9 cellular contexts compared by ENCODE assay signal in genomic region chr18:39453882-39454281, GRCh38.
DNase-seq lines count a peak whose midpoint lies in the region; ATAC-seq and TF ChIP-seq lines count a peak whose summit lies in the region.
"Had no signal": no experiment of that assay in that cellular context is flagged by ENCODE, and none has a peak within 500 bp of the region (broad histone marks: within the 10 kb centered on the region; RNA-seq: fewer than 3 reads in every experiment).

No MANE protein-coding gene starts in this region.

- in situ Hi-C loops in HAP-1 (cut with MboI; ENCODE audit: low sequenced_read_pairs): no loop called here

- H3K27me3 ChIP-seq in HAP-1 (ENCODE audit: low read depth): no peaks in the 10 kb centered on the region
- no peaks in the 10 kb centered on the region for H3K27me3 ChIP-seq in left ventricle myocardium inferior (ENCODE audit: low read depth)

- intact Hi-C loops in left ventricle myocardium inferior (cut with micrococcal nuclease) (no loop called here), sciatic nerve (cut with DNase I) (no loop called here)

- TF ChIP-seq CTCF in VCaP (conservative IDR thresholded peaks at IDR 0.05): no peak
- TF ChIP-seq CTCF in left ventricle myocardium inferior (IDR thresholded peaks at IDR 0.05; ENCODE audit: borderline replicate concordance): no peak

- DNase-seq in HAP-1 (ENCODE audit: low spot score in 2 of 2) (peak; percentile 9 to 24), left ventricle myocardium inferior (no peak), sciatic nerve (ENCODE audit: low spot score) (no peak), SIG-M5 (lab: John Stamatoyannopoulos, UW) (no peak), NCI-H2227 treated with DMSO at 0.1 percent for 48 hours (lab: John Stamatoyannopoulos, UW) (no peak)
- no peak for DNase-seq in activated T-cell treated with anti-CD3 and anti-CD28 coated beads, Interleukin-2, amount 50 U/mL, for 1 hour
- DNase-seq: activated CD8-positive, alpha-beta memory T cell treated with anti-CD3 and anti-CD28 coated beads, Interleukin-2, amount 50 U/mL, for 48 hours had no signal

- ATAC-seq in sciatic nerve (peak; percentile 88), HG02852 (IDR thresholded peaks at IDR 0.05; ENCODE audit: unreplicated experiment) (no peak)

- H3K27ac ChIP-seq in VCaP (peak overlapping the region; percentile 51), left ventricle myocardium inferior (replicated peaks) (peak overlapping the region; percentile 2)

- H3K9me3 ChIP-seq in HAP-1 (no peaks in the 10 kb centered on the region), left ventricle myocardium inferior (replicated peaks) (no peaks in the 10 kb centered on the region)

- H3K36me3 ChIP-seq in HAP-1 (replicated peaks) (no peaks in the 10 kb centered on the region), left ventricle myocardium inferior (no peaks in the 10 kb centered on the region)

- H3K4me1 ChIP-seq in HAP-1: peaks cover 4% of the 10 kb centered on the region; the same call in 1 of the 2 replicates
- H3K4me1 ChIP-seq in left ventricle myocardium inferior: peaks cover 20% of the 10 kb centered on the region

- no peak overlapping the region for H3K4me3 ChIP-seq in HAP-1
- H3K4me3 ChIP-seq in left ventricle myocardium inferior: peak overlapping the region; percentile 33

Comparison
In these comparisons a context has a peak if more than half of its experiments do, and no peak if none do; other contexts are left out.
1. DNase-seq: peak in HAP-1 (2 of 2); none in left ventricle myocardium inferior (single experiment), sciatic nerve (single experiment), SIG-M5 (single experiment), NCI-H2227 treated with DMSO at 0.1 percent for 48 hours (single experiment) and activated T-cell treated with anti-CD3 and anti-CD28 coated beads, Interleukin-2, amount 50 U/mL, for 1 hour (single experiment).